10 cellular contexts compared by ENCODE assay signal in the genomic region with DNA sequence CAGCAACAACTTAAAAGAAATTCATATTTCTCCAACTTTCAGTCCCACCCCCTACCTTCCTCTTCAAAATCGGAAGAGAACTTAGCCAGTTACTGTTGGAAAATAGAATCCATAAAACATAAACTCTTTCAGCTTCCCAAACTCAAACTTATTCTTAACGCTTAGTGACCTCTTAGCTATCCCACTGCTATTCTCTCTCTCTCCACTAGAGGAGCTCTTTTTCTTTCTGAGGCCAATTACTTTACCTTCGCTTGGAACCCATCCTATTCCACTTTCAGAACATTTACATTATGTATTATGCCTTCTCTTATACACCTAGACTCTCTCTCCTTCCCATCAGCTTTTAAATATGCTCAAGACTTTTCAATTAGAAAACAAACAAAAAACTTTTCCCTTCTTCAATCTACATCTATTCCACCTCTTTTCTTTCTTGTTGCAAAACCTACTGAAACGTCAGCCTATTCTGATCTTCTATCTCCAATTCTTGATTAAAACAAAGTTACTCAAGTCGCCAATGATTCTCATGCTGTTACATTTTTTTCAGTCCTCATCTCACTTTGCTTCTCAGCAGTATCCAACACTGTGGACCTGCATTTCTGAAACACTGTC. TPM values are rescaled to one million over a fixed set of nuclear protein-coding genes. Genes with fewer than 3 reads are reported as not detected.
DNase-seq lines count a peak whose midpoint lies in the region; ATAC-seq and TF ChIP-seq lines count a peak whose summit lies in the region.
"Had no signal": no experiment of that assay in that cellular context is flagged by ENCODE, and none has a peak within 500 bp of the region (broad histone marks: within the 10 kb centered on the region; RNA-seq: fewer than 3 reads in every experiment).

No MANE protein-coding gene starts in this region.

- BruUV-seq in HCT116 (replicated peaks; lab: Mats Ljungman, UMichigan): no TSS peak

- TF ChIP-seq POLR2A in HCT116 (IDR thresholded peaks at IDR 0.05; ENCODE audit: borderline replicate concordance, extremely low read depth, insufficient read depth, insufficient read length): no peak

- no peak overlapping the region for H3K4me3 Mint-ChIP-seq in chondrocyte (ENCODE audit: unreplicated experiment)
- no peak overlapping the region for H3K4me3 Mint-ChIP-seq in naive thymus-derived CD4-positive, alpha-beta T cell
- H3K4me3 Mint-ChIP-seq: naive B cell had no signal

- H3K79me2 ChIP-seq in DOHH2 (ENCODE audit: control insufficient read depth, low read length) (no peaks in the 10 kb centered on the region), HCT116 (ENCODE audit: insufficient read depth, low read length) (no peaks in the 10 kb centered on the region)

- no peaks in the 10 kb centered on the region for H3F3A ChIP-seq in DOHH2 (ENCODE audit: control insufficient read depth, insufficient read depth)

- no peaks in the 10 kb centered on the region for H4K20me1 ChIP-seq in DOHH2 (ENCODE audit: control insufficient read depth, insufficient read depth, low read depth, low read length)
- no peaks in the 10 kb centered on the region for H4K20me1 ChIP-seq in HCT116 (ENCODE audit: insufficient read depth)

- H3K4me2 ChIP-seq in DOHH2 (ENCODE audit: low read length): no peak overlapping the region
- 0 out of 2 replicates have a peak overlapping the region, but pooled peaks have one; percentile 13 for H3K4me2 ChIP-seq in HCT116 (ENCODE audit: low read length)

- no peaks in the 10 kb centered on the region for H3K9me3 ChIP-seq in DOHH2 (ENCODE audit: control insufficient read depth, insufficient read depth, low read length)
- no peaks in the 10 kb centered on the region for H3K9me3 ChIP-seq in HCT116 (ENCODE audit: control insufficient read depth in 1 of 2, insufficient read depth in 1 of 2, low read depth in 1 of 2, low read length in 2 of 2)
- no peaks in the 10 kb centered on the region for H3K9me3 ChIP-seq in naive thymus-derived CD4-positive, alpha-beta T cell (ENCODE audit: control insufficient read depth in 2 of 3, low read length in 3 of 3)
- H3K9me3 ChIP-seq: SJCRH30 had no signal

- H3K27ac ChIP-seq in DOHH2 (ENCODE audit: low read depth, low read length): no peak overlapping the region
- H3K27ac ChIP-seq in HCT116 (ENCODE audit: low read depth, low read length): no peak overlapping the region
- H3K27ac ChIP-seq in naive thymus-derived CD4-positive, alpha-beta T cell (ENCODE audit: low read depth, low read length): no peak overlapping the region
- H3K27ac ChIP-seq: SJCRH30 had no signal

- H3K27me3 ChIP-seq in DOHH2 (ENCODE audit: control insufficient read depth, low read length) (peaks cover 3% of the 10 kb centered on the region; the same call in 1 of the 2 replicates), HCT116 (ENCODE audit: insufficient read depth, low read length) (no peaks in the 10 kb centered on the region)
- no peaks in the 10 kb centered on the region for H3K27me3 ChIP-seq in naive thymus-derived CD4-positive, alpha-beta T cell (ENCODE audit: control insufficient read depth in 2 of 2, insufficient read depth in 2 of 2, low read length in 2 of 2)
- H3K27me3 ChIP-seq: SJCRH30 had no signal

- H3K36me3 Mint-ChIP-seq in chondrocyte (ENCODE audit: low read depth): no peaks in the 10 kb centered on the region
- H3K36me3 Mint-ChIP-seq in naive thymus-derived CD4-positive, alpha-beta T cell: peaks cover 0 to 2% (median 0%) of the 10 kb centered on the region in 5 donors
- H3K36me3 Mint-ChIP-seq: naive B cell had no signal

- H3K4me3 ChIP-seq in DOHH2 (ENCODE audit: low read length) (no peak overlapping the region), HCT116 (replicated peaks in 1 of 2; ENCODE audit: low read depth in 1 of 2, low read length in 2 of 2) (no peak overlapping the region)
- no peak overlapping the region for H3K4me3 ChIP-seq in naive thymus-derived CD4-positive, alpha-beta T cell (ENCODE audit: low read length)
- H3K4me3 ChIP-seq: SJCRH30 had no signal

- peaks cover 2% of the 10 kb centered on the region for H3K27me3 Mint-ChIP-seq in chondrocyte (ENCODE audit: low read depth)
- peaks cover 0 to 7% (median under 1%) of the 10 kb centered on the region in 5 donors for H3K27me3 Mint-ChIP-seq in naive thymus-derived CD4-positive, alpha-beta T cell

- intact Hi-C loops in HCT116 (cut with micrococcal nuclease): no loop called here
- intact Hi-C loops in naive thymus-derived CD4-positive, alpha-beta T cell (cut with micrococcal nuclease): loop anchor here (1.0 to 2.0 kb wide), 5 partner anchors 15 to 205 kb away; no protein-coding TSS in a partner anchor

- no peaks in the 10 kb centered on the region for H3K9me2 ChIP-seq in DOHH2 (replicated peaks; ENCODE audit: control insufficient read depth, low read length)
- no peaks in the 10 kb centered on the region for H3K9me2 ChIP-seq in HCT116 (ENCODE audit: insufficient read depth)

- TF ChIP-seq RAD21 in HCT116 (IDR thresholded peaks at IDR 0.05; ENCODE audit: low read depth): peak; percentile 54

- peaks cover under 1% of the 10 kb centered on the region for H3K4me1 Mint-ChIP-seq in chondrocyte (ENCODE audit: low read depth)
- no peaks in the 10 kb centered on the region for H3K4me1 Mint-ChIP-seq in naive thymus-derived CD4-positive, alpha-beta T cell

- POLR2A ChIA-PET in HCT116 (lab: Charles Lee): no interaction called here
- POLR2A ChIA-PET in naive thymus-derived CD4-positive, alpha-beta T cell (lab: Charles Lee): no interaction called here

- RAD21 ChIA-PET in HCT116 (lab: Charles Lee; ENCODE audit: low non-redundant PET in 1 of 2, low total read pairs in 2 of 2, uncharacterized antibody in 2 of 2, unreplicated experiment in 2 of 2): interaction anchor here in 1 of 2 experiments (1.0 kb wide), 1 partner anchor 15 kb away, joined by 3 read pairs; no protein-coding TSS in a partner anchor

- DNase-seq in HCT116 (ENCODE audit: low read depth, low spot score) (no peak), NCI-H526 treated with DMSO at 0.1 percent for 48 hours (lab: John Stamatoyannopoulos, UW) (peak; percentile 29), chondrocyte (ENCODE audit: low spot score) (no peak)
- peak in 4 of 9 donors; percentile 23 to 37 (median 30) for DNase-seq in naive thymus-derived CD4-positive, alpha-beta T cell
- DNase-seq in activated CD4-positive, alpha-beta T cell treated with anti-CD3 and anti-CD28 coated beads, Interleukin-2, amount 50 U/mL, for 48 hours: no peak
- DNase-seq: naive B cell had no signal

- CTCF ChIA-PET in HCT116 (lab: Charles Lee): interaction anchor here (0.6 to 1.3 kb wide), 16 partner anchors 9 to 685 kb away, joined by 3 to 18 read pairs (median 4); a partner anchor contains a TSS
- CTCF ChIA-PET in naive thymus-derived CD4-positive, alpha-beta T cell (lab: Charles Lee): interaction anchor here (0.5 to 1.8 kb wide), 11 partner anchors 10 to 824 kb away, joined by 3 to 10 read pairs (median 4); no protein-coding TSS in a partner anchor

- H3K27ac Mint-ChIP-seq in chondrocyte (ENCODE audit: unreplicated experiment): no peak overlapping the region
- no peak overlapping the region for H3K27ac Mint-ChIP-seq in naive thymus-derived CD4-positive, alpha-beta T cell
- H3K27ac Mint-ChIP-seq: naive B cell had no signal

- no peak overlapping the region for H3K9ac ChIP-seq in HCT116 (ENCODE audit: low read length)

- H3K36me3 ChIP-seq in DOHH2 (ENCODE audit: control insufficient read depth, low read length) (no peaks in the 10 kb centered on the region), HCT116 (ENCODE audit: control insufficient read depth in 1 of 2, insufficient read depth in 2 of 2, low read length in 2 of 2) (no peaks in the 10 kb centered on the region)
- no peaks in the 10 kb centered on the region for H3K36me3 ChIP-seq in naive thymus-derived CD4-positive, alpha-beta T cell (ENCODE audit: control insufficient read depth in 2 of 3, insufficient read depth in 3 of 3, low read length in 3 of 3)
- H3K36me3 ChIP-seq: SJCRH30 had no signal

- peak; percentile 79 for ATAC-seq in HCT116
- peak; percentile 77 for ATAC-seq in naive thymus-derived CD4-positive, alpha-beta T cell
- ATAC-seq in GM19467 (IDR thresholded peaks at IDR 0.05; ENCODE audit: unreplicated experiment): no peak
- no peak for ATAC-seq in HG03280 (IDR thresholded peaks at IDR 0.05; ENCODE audit: unreplicated experiment)

- H3K4me1 ChIP-seq in DOHH2 (ENCODE audit: control insufficient read depth, low read length): no peaks in the 10 kb centered on the region
- H3K4me1 ChIP-seq in HCT116 (ENCODE audit: control insufficient read depth in 1 of 2, insufficient read depth in 2 of 2, low read length in 2 of 2): peaks cover 14 to 23% of the 10 kb centered on the region in 2 experiments; a peak in 3 of 4 replicates
- H3K4me1 ChIP-seq in naive thymus-derived CD4-positive, alpha-beta T cell (ENCODE audit: control insufficient read depth in 2 of 2, insufficient read depth in 2 of 2, low read length in 2 of 2): no peaks in the 10 kb centered on the region

- TF ChIP-seq CTCF in DOHH2 (IDR thresholded peaks at IDR 0.05; ENCODE audit: low read depth, low read length, poor library complexity, severe bottlenecking) (peak; percentile 72), HCT116 (IDR thresholded peaks at IDR 0.05 in 2 of 3, conservative IDR thresholded peaks at IDR 0.05 in 1 of 3; ENCODE audit: borderline replicate concordance in 1 of 3, insufficient read depth in 1 of 3, low read depth in 2 of 3, low read length in 2 of 3) (peak; percentile 49 to 92 (median 91); a peak in 5 of 6 replicates), chondrocyte (IDR thresholded peaks at IDR 0.05) (peak; percentile 88)

- H2AFZ ChIP-seq in HCT116 (ENCODE audit: low read depth, low read length, poor library complexity, severe bottlenecking): peak overlapping the region; percentile 99

- no peaks in the 10 kb centered on the region for H3K9me3 Mint-ChIP-seq in chondrocyte (ENCODE audit: low read depth)
- H3K9me3 Mint-ChIP-seq in naive thymus-derived CD4-positive, alpha-beta T cell: peaks cover 0 to under 1% (median 0%) of the 10 kb centered on the region in 11 donors
- H3K9me3 Mint-ChIP-seq: naive B cell had no signal

TF ChIP-seq in HCT116, 20 proteins besides CTCF, POLR2A, EP300 and RAD21 (continues in another document):
- TF ChIP-seq CBX3 (IDR thresholded peaks at IDR 0.05; ENCODE audit: low read depth) (0 out of 2 replicates have a peak, but pooled peaks have one; percentile 27), SIN3A (IDR thresholded peaks at IDR 0.05; ENCODE audit: low read depth) (0 out of 2 replicates have a peak, but pooled peaks have one; percentile 24)

RNA-seq across cellular contexts. Expression of a gene that starts 13.4 kb away (rescaled TPM):
- total RNA-seq in HCT116 (2021; ENCODE audit: unreplicated experiment) (not detected), chondrocyte (not detected in 3 replicates)
- polyA plus RNA-seq in HCT116 (2012): not detected in 2 replicates
- total RNA-seq in naive thymus-derived CD4-positive, alpha-beta T cell: not detected
- polyA plus RNA-seq in naive thymus-derived CD4-positive, alpha-beta T cell: not detected

Comparison
In these comparisons a context has a peak if more than half of its experiments do, and no peak if none do; other contexts are left out.
1. ATAC-seq: peak in HCT116 (single experiment) and naive thymus-derived CD4-positive, alpha-beta T cell (single experiment); none in GM19467 (single experiment) and HG03280 (single experiment).
2. Peak in every context shown above with its lines, with median percentiles within 50 percentile points of each other: CTCF ChIP-seq.